Comparison of ENCODE assay signal across 24 cellular contexts in genomic region chr20:4781211-4781610, GRCh38. TPM values are rescaled to one million over a fixed set of nuclear protein-coding genes. Genes with fewer than 3 reads are reported as not detected.
DNase-seq lines count a peak whose midpoint lies in the region; ATAC-seq, FAIRE-seq and TF ChIP-seq lines count a peak whose summit lies in the region.
"Had no signal": no experiment of that assay in that cellular context is flagged by ENCODE, and none has a peak within 500 bp of the region (broad histone marks: within the 10 kb centered on the region; RNA-seq: fewer than 3 reads in every experiment).

No MANE protein-coding gene starts in this region.

- CTCF ChIA-PET in activated CD8-positive, alpha-beta T cell treated with anti-CD3 and anti-CD28 coated beads for 36 hours (lab: Charles Lee): no interaction called here

- peak overlapping the region; percentile 6 for H3K27ac Mint-ChIP-seq in stimulated activated naive CD8-positive, alpha-beta T cell treated with anti-CD3 and anti-CD28 coated beads, Interleukin-15, Interleukin-2, amounts not matched to agents 100 ng/mL and 50 ng/mL, for 24 hours
- H3K27ac Mint-ChIP-seq in activated CD8-positive, alpha-beta T cell treated with anti-CD3 and anti-CD28 coated beads for 36 hours: peak overlapping the region; percentile 46
- peak overlapping the region in 5 of 6 donors; percentile 40 to 89 (median 76) for H3K27ac Mint-ChIP-seq in naive B cell
- H3K27ac Mint-ChIP-seq: HFFc6, WTC11 had no signal

- H3K36me3 Mint-ChIP-seq in stimulated activated naive CD8-positive, alpha-beta T cell treated with anti-CD3 and anti-CD28 coated beads, Interleukin-15, Interleukin-2, amounts not matched to agents 100 ng/mL and 50 ng/mL, for 24 hours (ENCODE audit: low read depth): peaks cover 51% of the 10 kb centered on the region
- H3K36me3 Mint-ChIP-seq in activated CD8-positive, alpha-beta T cell treated with anti-CD3 and anti-CD28 coated beads for 36 hours (ENCODE audit: low read depth): peaks cover 11% of the 10 kb centered on the region
- peaks cover 0 to 23% of the 10 kb centered on the region in 2 donors for H3K36me3 Mint-ChIP-seq in naive B cell
- H3K36me3 Mint-ChIP-seq: natural killer cell treated with Interleukin-12 subunit alpha and Interleukin-12 subunit beta and Interleukin-15 and Interleukin-18, amount 100 ng/mL, for 72 hours had no signal

- no peak overlapping the region for H3K4me3 Mint-ChIP-seq in stimulated activated naive CD8-positive, alpha-beta T cell treated with anti-CD3 and anti-CD28 coated beads, Interleukin-15, Interleukin-2, amounts not matched to agents 100 ng/mL and 50 ng/mL, for 24 hours
- H3K4me3 Mint-ChIP-seq in activated CD8-positive, alpha-beta T cell treated with anti-CD3 and anti-CD28 coated beads for 36 hours: no peak overlapping the region
- peak overlapping the region in 1 of 8 donors; percentile 56 for H3K4me3 Mint-ChIP-seq in naive B cell
- H3K4me3 Mint-ChIP-seq: HFFc6; natural killer cell treated with Interleukin-12 subunit alpha and Interleukin-12 subunit beta and Interleukin-15 and Interleukin-18, amount 100 ng/mL, for 72 hours; WTC11 had no signal

- H3K4me1 Mint-ChIP-seq in stimulated activated naive CD8-positive, alpha-beta T cell treated with anti-CD3 and anti-CD28 coated beads, Interleukin-15, Interleukin-2, amounts not matched to agents 100 ng/mL and 50 ng/mL, for 24 hours (ENCODE audit: low read depth): no peaks in the 10 kb centered on the region
- H3K4me1 Mint-ChIP-seq in activated CD8-positive, alpha-beta T cell treated with anti-CD3 and anti-CD28 coated beads for 36 hours (ENCODE audit: low read depth): peaks cover 6% of the 10 kb centered on the region
- H3K4me1 Mint-ChIP-seq in naive B cell: peaks cover 0 to 11% (median 8%) of the 10 kb centered on the region in 3 donors
- H3K4me1 Mint-ChIP-seq: WTC11 had no signal

- H3K9me3 Mint-ChIP-seq in stimulated activated naive CD8-positive, alpha-beta T cell treated with anti-CD3 and anti-CD28 coated beads, Interleukin-15, Interleukin-2, amounts not matched to agents 100 ng/mL and 50 ng/mL, for 24 hours: no peaks in the 10 kb centered on the region
- no peaks in the 10 kb centered on the region for H3K9me3 Mint-ChIP-seq in activated CD8-positive, alpha-beta T cell treated with anti-CD3 and anti-CD28 coated beads for 36 hours
- H3K9me3 Mint-ChIP-seq in naive B cell: no peaks in the 10 kb centered on the region
- H3K9me3 Mint-ChIP-seq: HFFc6; natural killer cell treated with Interleukin-12 subunit alpha and Interleukin-12 subunit beta and Interleukin-15 and Interleukin-18, amount 100 ng/mL, for 72 hours; WTC11 had no signal

- DNase-seq in stimulated activated naive CD8-positive, alpha-beta T cell treated with anti-CD3 and anti-CD28 coated beads, Interleukin-15, Interleukin-2, amounts not matched to agents 100 U/mL and 50 U/mL, for 24 hours: no peak
- no peak for DNase-seq in activated CD8-positive, alpha-beta T cell treated with anti-CD3 and anti-CD28 coated beads for 36 hours
- DNase-seq in naive B cell (no peak), SHP77 treated with DMSO at 0.1 percent for 48 hours (lab: John Stamatoyannopoulos, UW) (no peak), HTR-8/SVneo (ENCODE audit: insufficient read length, low spot score) (no peak)
- DNase-seq in stimulated activated CD4-positive, alpha-beta T cell treated with anti-CD3 and anti-CD28 coated beads, Interleukin-2, amount 100 ng/mL, for 24 hours: no peak
- DNase-seq: activated CD8-positive, alpha-beta memory T cell treated with anti-CD3 and anti-CD28 coated beads for 24 hours; amygdala; HFFc6; KG1; NCI-H1436; NCI-H526; pancreas; T1000 had no signal

- POLR2A ChIA-PET in activated CD8-positive, alpha-beta T cell treated with anti-CD3 and anti-CD28 coated beads for 36 hours (lab: Charles Lee): no interaction called here

- no peaks in the 10 kb centered on the region for H3K27me3 Mint-ChIP-seq in stimulated activated naive CD8-positive, alpha-beta T cell treated with anti-CD3 and anti-CD28 coated beads, Interleukin-15, Interleukin-2, amounts not matched to agents 100 ng/mL and 50 ng/mL, for 24 hours
- no peaks in the 10 kb centered on the region for H3K27me3 Mint-ChIP-seq in activated CD8-positive, alpha-beta T cell treated with anti-CD3 and anti-CD28 coated beads for 36 hours
- H3K27me3 Mint-ChIP-seq in naive B cell: no peaks in the 10 kb centered on the region
- H3K27me3 Mint-ChIP-seq: natural killer cell treated with Interleukin-12 subunit alpha and Interleukin-12 subunit beta and Interleukin-15 and Interleukin-18, amount 100 ng/mL, for 72 hours had no signal

- FAIRE-seq in HTR-8/SVneo (lab: Jason Lieb, UNC): no peak
- FAIRE-seq: endometrium, GM12892, pancreas had no signal

- intact Hi-C loops in activated CD8-positive, alpha-beta T cell treated with anti-CD3 and anti-CD28 coated beads for 36 hours (cut with micrococcal nuclease): no loop called here

- ATAC-seq in stimulated activated naive CD8-positive, alpha-beta T cell treated with anti-CD3 and anti-CD28 coated beads, Interleukin-15, Interleukin-2, amounts not matched to agents 100 U/mL and 50 U/mL, for 24 hours: no peak
- ATAC-seq in activated CD8-positive, alpha-beta T cell treated with anti-CD3 and anti-CD28 coated beads for 36 hours: no peak
- ATAC-seq in naive B cell (ENCODE audit: low read depth in 2 of 2) (no peak), HG03095 (IDR thresholded peaks at IDR 0.05; ENCODE audit: unreplicated experiment) (no peak)
- ATAC-seq: natural killer cell treated with Interleukin-12 subunit alpha and Interleukin-12 subunit beta and Interleukin-15 and Interleukin-18, amount 100 ng/mL, for 72 hours; pancreas; SK-N-SH treated with all-trans-retinoic acid at 6 μM for 48 hours; WTC11 had no signal

- no peak for TF ChIP-seq CTCF in activated CD8-positive, alpha-beta T cell treated with anti-CD3 and anti-CD28 coated beads for 36 hours (IDR thresholded peaks at IDR 0.05)

RNA-seq across cellular contexts. Expression of gene RASSF2, which starts 42.2 kb away (rescaled TPM):
- 10 to 100 TPM; 33.7 to 36.2 TPM for total RNA-seq in activated CD8-positive, alpha-beta T cell treated with anti-CD3 and anti-CD28 coated beads for 36 hours
- polyA plus RNA-seq in naive B cell (ENCODE audit: low read depth in 6 of 6): 10 to 100 TPM; 44.5 to 91.0 (median 59.7) TPM

RNA-seq across cellular contexts. Expression of gene PRND, which starts 59.5 kb away (rescaled TPM):
- total RNA-seq in activated CD8-positive, alpha-beta T cell treated with anti-CD3 and anti-CD28 coated beads for 36 hours: not detected
- under 1 TPM in 1 of 6 donors, not detected in 5; 0.25 TPM for polyA plus RNA-seq in naive B cell (ENCODE audit: low read depth in 6 of 6)
- total RNA-seq: fibroblast of lung; mesenteric fat pad; natural killer cell treated with Interleukin-12 subunit alpha and Interleukin-12 subunit beta and Interleukin-15 and Interleukin-18, amount 100 ng/mL, for 72 hours; right atrium auricular region had no signal
- polyA plus RNA-seq: fibroblast of lung, pancreas had no signal

Comparison
In these comparisons a context has a peak if more than half of its experiments do, and no peak if none do; other contexts are left out.
1. H3K27ac Mint-ChIP-seq: peak in every context shown above with its lines; median percentile 76 in naive B cell; 46 in activated CD8-positive, alpha-beta T cell treated with anti-CD3 and anti-CD28 coated beads for 36 hours; 6 in stimulated activated naive CD8-positive, alpha-beta T cell treated with anti-CD3 and anti-CD28 coated beads, Interleukin-15, Interleukin-2, amounts not matched to agents 100 ng/mL and 50 ng/mL, for 24 hours.